Comparison of ENCODE assay signal across 1 cellular context in genomic region chr17:82458130-82458884, GRCh38.
TF ChIP-seq lines count a peak whose summit lies in the region.

Gene NARF (plus strand): TSS chr17:82458741. CDS start chr17:82458804, 63 bp downstream.

TF ChIP-seq in HepG2, 621 proteins besides CTCF, POLR2A, EP300 and RAD21 (continued from another document and continues in another):
- peak; percentile 70 for TF ChIP-seq PAXIP1 (CRISPR knock-in tag; conservative IDR thresholded peaks at IDR 0.05)
- peak; percentile 97 for TF ChIP-seq ZNF704 (CRISPR knock-in tag; IDR thresholded peaks at IDR 0.05; ENCODE audit: borderline replicate concordance)
- peak; percentile 35; the same call in 1 of the 2 replicates for TF ChIP-seq NCOR1 (IDR thresholded peaks at IDR 0.05; ENCODE audit: borderline replicate concordance, low read length)
- peak; percentile 95; the same call in 1 of the 2 replicates for TF ChIP-seq SIN3A (IDR thresholded peaks at IDR 0.05; ENCODE audit: borderline replicate concordance, low read depth, low read length)
- TF ChIP-seq ZNF124 (CRISPR knock-in tag; IDR thresholded peaks at IDR 0.05), result no peak; the same call in 1 of the 2 replicates
- TF ChIP-seq, protein P1, sequence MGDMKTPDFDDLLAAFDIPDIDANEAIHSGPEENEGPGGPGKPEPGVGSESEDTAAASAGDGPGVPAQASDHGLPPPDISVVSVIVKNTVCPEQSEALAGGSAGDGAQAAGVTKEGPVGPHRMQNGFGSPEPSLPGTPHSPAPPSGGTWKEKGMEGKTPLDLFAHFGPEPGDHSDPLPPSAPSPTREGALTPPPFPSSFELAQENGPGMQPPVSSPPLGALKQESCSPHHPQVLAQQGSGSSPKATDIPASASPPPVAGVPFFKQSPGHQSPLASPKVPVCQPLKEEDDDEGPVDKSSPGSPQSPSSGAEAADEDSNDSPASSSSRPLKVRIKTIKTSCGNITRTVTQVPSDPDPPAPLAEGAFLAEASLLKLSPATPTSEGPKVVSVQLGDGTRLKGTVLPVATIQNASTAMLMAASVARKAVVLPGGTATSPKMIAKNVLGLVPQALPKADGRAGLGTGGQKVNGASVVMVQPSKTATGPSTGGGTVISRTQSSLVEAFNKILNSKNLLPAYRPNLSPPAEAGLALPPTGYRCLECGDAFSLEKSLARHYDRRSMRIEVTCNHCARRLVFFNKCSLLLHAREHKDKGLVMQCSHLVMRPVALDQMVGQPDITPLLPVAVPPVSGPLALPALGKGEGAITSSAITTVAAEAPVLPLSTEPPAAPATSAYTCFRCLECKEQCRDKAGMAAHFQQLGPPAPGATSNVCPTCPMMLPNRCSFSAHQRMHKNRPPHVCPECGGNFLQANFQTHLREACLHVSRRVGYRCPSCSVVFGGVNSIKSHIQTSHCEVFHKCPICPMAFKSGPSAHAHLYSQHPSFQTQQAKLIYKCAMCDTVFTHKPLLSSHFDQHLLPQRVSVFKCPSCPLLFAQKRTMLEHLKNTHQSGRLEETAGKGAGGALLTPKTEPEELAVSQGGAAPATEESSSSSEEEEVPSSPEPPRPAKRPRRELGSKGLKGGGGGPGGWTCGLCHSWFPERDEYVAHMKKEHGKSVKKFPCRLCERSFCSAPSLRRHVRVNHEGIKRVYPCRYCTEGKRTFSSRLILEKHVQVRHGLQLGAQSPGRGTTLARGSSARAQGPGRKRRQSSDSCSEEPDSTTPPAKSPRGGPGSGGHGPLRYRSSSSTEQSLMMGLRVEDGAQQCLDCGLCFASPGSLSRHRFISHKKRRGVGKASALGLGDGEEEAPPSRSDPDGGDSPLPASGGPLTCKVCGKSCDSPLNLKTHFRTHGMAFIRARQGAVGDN (CRISPR knock-in tag; IDR thresholded peaks at IDR 0.05), result peak; percentile 90
- peak; percentile 95; the same call in 1 of the 2 replicates for TF ChIP-seq MTERF4 (CRISPR knock-in tag; IDR thresholded peaks at IDR 0.05)
- TF ChIP-seq MTA1 (CRISPR knock-in tag; IDR thresholded peaks at IDR 0.05; ENCODE audit: borderline replicate concordance), result peak; percentile 71; the same call in 1 of the 2 replicates
- TF ChIP-seq ZNF574 (CRISPR knock-in tag; IDR thresholded peaks at IDR 0.05), result peak; percentile 85; the same call in 1 of the 2 replicates
- peak; percentile 87; the same call in 1 of the 2 replicates for TF ChIP-seq KDM3A (CRISPR knock-in tag; IDR thresholded peaks at IDR 0.05; ENCODE audit: low read depth)
- peak; percentile 98 for TF ChIP-seq ARNT2 (CRISPR knock-in tag; IDR thresholded peaks at IDR 0.05; ENCODE audit: low read depth)
- TF ChIP-seq ZNF678 (CRISPR knock-in tag; IDR thresholded peaks at IDR 0.05), result peak; percentile 93
- TF ChIP-seq CEBPB (IDR thresholded peaks at IDR 0.05; ENCODE audit: borderline replicate concordance, low read depth, low read length), result no peak
- peak; percentile 34; the same call in 1 of the 2 replicates for TF ChIP-seq NCOA2 (CRISPR knock-in tag; IDR thresholded peaks at IDR 0.05)
- peak; percentile 21; the same call in 1 of the 2 replicates for TF ChIP-seq TSC22D2 (CRISPR knock-in tag; IDR thresholded peaks at IDR 0.05; ENCODE audit: borderline replicate concordance)
- TF ChIP-seq ZNF790 (CRISPR knock-in tag; IDR thresholded peaks at IDR 0.05; ENCODE audit: borderline replicate concordance), result peak; percentile 91; the same call in 1 of the 2 replicates
- TF ChIP-seq HNF1B (CRISPR knock-in tag; IDR thresholded peaks at IDR 0.05), result peak; percentile 85
- TF ChIP-seq KMT2A (CRISPR knock-in tag; IDR thresholded peaks at IDR 0.05), result peak; percentile 17
- peak; percentile 99; the same call in 1 of the 2 replicates for TF ChIP-seq ZNF275 (CRISPR knock-in tag; IDR thresholded peaks at IDR 0.05; ENCODE audit: borderline replicate concordance)
- no peak for TF ChIP-seq SOX6 (IDR thresholded peaks at IDR 0.05)
- TF ChIP-seq SOX6 (CRISPR knock-in tag; IDR thresholded peaks at IDR 0.05), result peak; percentile 73; the same call in 1 of the 2 replicates
- no peak for TF ChIP-seq NFIB (CRISPR knock-in tag; IDR thresholded peaks at IDR 0.05; ENCODE audit: borderline replicate concordance)
- TF ChIP-seq CEBPG (CRISPR knock-in tag; IDR thresholded peaks at IDR 0.05), result no peak
- no peak for TF ChIP-seq PITX1 (CRISPR knock-in tag; IDR thresholded peaks at IDR 0.05)
- TF ChIP-seq ZSCAN29 (CRISPR knock-in tag; conservative IDR thresholded peaks at IDR 0.05), result peak; percentile 87; the same call in 1 of the 2 replicates
- TF ChIP-seq ZNF563 (CRISPR knock-in tag; IDR thresholded peaks at IDR 0.05), result peak; percentile 79; the same call in 1 of the 2 replicates
- peak; percentile 88 for TF ChIP-seq BORCS8-MEF2B (CRISPR knock-in tag; IDR thresholded peaks at IDR 0.05)
- TF ChIP-seq TAF1 (CRISPR knock-in tag; IDR thresholded peaks at IDR 0.05), result peak; percentile 98
- peak; percentile 85 for TF ChIP-seq NKX3-1 (CRISPR knock-in tag; IDR thresholded peaks at IDR 0.05)
- no peak for TF ChIP-seq MBNL3 (CRISPR knock-in tag; conservative IDR thresholded peaks at IDR 0.05)
- TF ChIP-seq ZNF761 (CRISPR knock-in tag; conservative IDR thresholded peaks at IDR 0.05), result peak; percentile 97
- 0 out of 2 replicates have a peak, but pooled peaks have one; percentile 32 for TF ChIP-seq BHLHE40 (IDR thresholded peaks at IDR 0.05; ENCODE audit: low read length)
- peak; percentile 87; the same call in 1 of the 2 replicates for TF ChIP-seq TOE1 (CRISPR knock-in tag; IDR thresholded peaks at IDR 0.05)
- peak; percentile 66; the same call in 1 of the 2 replicates for TF ChIP-seq ZNF839 (CRISPR knock-in tag; IDR thresholded peaks at IDR 0.05; ENCODE audit: borderline replicate concordance)
- no peak for TF ChIP-seq GPBP1L1 (CRISPR knock-in tag; IDR thresholded peaks at IDR 0.05)
- TF ChIP-seq MBD4 (IDR thresholded peaks at IDR 0.05; ENCODE audit: borderline replicate concordance, low read length), result no peak
- TF ChIP-seq RXRB (CRISPR knock-in tag; IDR thresholded peaks at IDR 0.05; ENCODE audit: borderline replicate concordance), result no peak
- 0 out of 2 replicates have a peak, but pooled peaks have one; percentile 10 for TF ChIP-seq BCL6 (CRISPR knock-in tag; IDR thresholded peaks at IDR 0.05)
- TF ChIP-seq, protein P2, sequence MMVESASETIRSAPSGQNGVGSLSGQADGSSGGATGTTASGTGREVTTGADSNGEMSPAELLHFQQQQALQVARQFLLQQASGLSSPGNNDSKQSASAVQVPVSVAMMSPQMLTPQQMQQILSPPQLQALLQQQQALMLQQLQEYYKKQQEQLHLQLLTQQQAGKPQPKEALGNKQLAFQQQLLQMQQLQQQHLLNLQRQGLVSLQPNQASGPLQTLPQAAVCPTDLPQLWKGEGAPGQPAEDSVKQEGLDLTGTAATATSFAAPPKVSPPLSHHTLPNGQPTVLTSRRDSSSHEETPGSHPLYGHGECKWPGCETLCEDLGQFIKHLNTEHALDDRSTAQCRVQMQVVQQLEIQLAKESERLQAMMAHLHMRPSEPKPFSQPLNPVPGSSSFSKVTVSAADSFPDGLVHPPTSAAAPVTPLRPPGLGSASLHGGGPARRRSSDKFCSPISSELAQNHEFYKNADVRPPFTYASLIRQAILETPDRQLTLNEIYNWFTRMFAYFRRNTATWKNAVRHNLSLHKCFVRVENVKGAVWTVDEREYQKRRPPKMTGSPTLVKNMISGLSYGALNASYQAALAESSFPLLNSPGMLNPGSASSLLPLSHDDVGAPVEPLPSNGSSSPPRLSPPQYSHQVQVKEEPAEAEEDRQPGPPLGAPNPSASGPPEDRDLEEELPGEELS (CRISPR knock-in tag; IDR thresholded peaks at IDR 0.05), result no peak; the same call in 1 of the 2 replicates
- peak; percentile 74; the same call in 1 of the 2 replicates for TF ChIP-seq SRY (CRISPR knock-in tag; IDR thresholded peaks at IDR 0.05)
- TF ChIP-seq ZNF740 (CRISPR knock-in tag; IDR thresholded peaks at IDR 0.05), result no peak; the same call in none of the 2 replicates
- no peak for TF ChIP-seq NFE2L2 (IDR thresholded peaks at IDR 0.05; ENCODE audit: low read length)
- peak; percentile 91 for TF ChIP-seq SP2 (CRISPR knock-in tag; IDR thresholded peaks at IDR 0.05)
